In genomic region chr16:12612598-12613101, GRCh38 we compare ENCODE assay signal across 13 cellular contexts.
DNase-seq lines count a peak whose midpoint lies in the region; ATAC-seq lines count a peak whose summit lies in the region.
"Had no signal": no experiment of that assay in that cellular context is flagged by ENCODE, and none has a peak within 500 bp of the region (broad histone marks: within the 10 kb centered on the region; RNA-seq: fewer than 3 reads in every experiment).

No MANE protein-coding gene starts in this region.

- H3K4me3 ChIP-seq in H7 (ENCODE audit: insufficient read depth, low read depth, low read length), result no peak overlapping the region

- H3K9me3 Mint-ChIP-seq in activated naive CD4-positive, alpha-beta T cell treated with anti-CD3 and anti-CD28 coated beads, Interleukin-2, amount 50 U/mL, for 72 hours, result peaks cover 4 to 8% of the 10 kb centered on the region in 2 donors
- H3K9me3 Mint-ChIP-seq in activated naive CD4-positive, alpha-beta T cell treated with anti-CD3 and anti-CD28 coated beads for 36 hours, result no peaks in the 10 kb centered on the region

- no peaks in the 10 kb centered on the region for H3K36me3 ChIP-seq in H7 (replicated peaks; ENCODE audit: control insufficient read depth, insufficient read depth, low read length)

- H3K27me3 ChIP-seq in H7 (ENCODE audit: control insufficient read depth, insufficient read depth, low read length), result no peaks in the 10 kb centered on the region

- H3K4me3 Mint-ChIP-seq in activated naive CD4-positive, alpha-beta T cell treated with anti-CD3 and anti-CD28 coated beads for 36 hours, result no peak overlapping the region

- peak; percentile 47 to 77 for ATAC-seq in activated naive CD4-positive, alpha-beta T cell treated with anti-CD3 and anti-CD28 coated beads, Interleukin-2, amount 50 U/mL, for 72 hours
- peak; percentile 62 for ATAC-seq in stimulated activated naive CD8-positive, alpha-beta T cell treated with anti-CD3 and anti-CD28 coated beads, Interleukin-15, Interleukin-2, amounts not matched to agents 100 U/mL and 50 U/mL, for 24 hours

- H3K27ac Mint-ChIP-seq in activated naive CD4-positive, alpha-beta T cell treated with anti-CD3 and anti-CD28 coated beads, Interleukin-2, amount 50 U/mL, for 72 hours, result peak overlapping the region; percentile 18 to 93
- H3K27ac Mint-ChIP-seq in activated naive CD4-positive, alpha-beta T cell treated with anti-CD3 and anti-CD28 coated beads for 36 hours, result no peak overlapping the region
- H3K27ac Mint-ChIP-seq: activated naive CD8-positive, alpha-beta T cell treated with anti-CD3 and anti-CD28 coated beads, Interleukin-2, amount 10 ng/mL, durations not matched to agents 7 days and 5 days; T-cell had no signal

- H3K4me1 Mint-ChIP-seq in activated naive CD4-positive, alpha-beta T cell treated with anti-CD3 and anti-CD28 coated beads for 36 hours (ENCODE audit: low read depth), result peaks cover 23% of the 10 kb centered on the region

- CTCF ChIA-PET in activated naive CD4-positive, alpha-beta T cell treated with anti-CD3 and anti-CD28 coated beads for 36 hours (lab: Charles Lee), result interaction anchor here (0.6 kb wide), 1 partner anchor 64 kb away, joined by 3 read pairs; no protein-coding TSS in a partner anchor

- peaks cover 6% of the 10 kb centered on the region in 2 donors for H3K36me3 Mint-ChIP-seq in activated naive CD4-positive, alpha-beta T cell treated with anti-CD3 and anti-CD28 coated beads, Interleukin-2, amount 50 U/mL, for 72 hours
- no peaks in the 10 kb centered on the region for H3K36me3 Mint-ChIP-seq in activated naive CD4-positive, alpha-beta T cell treated with anti-CD3 and anti-CD28 coated beads for 36 hours (ENCODE audit: low read depth)
- H3K36me3 Mint-ChIP-seq: activated naive CD8-positive, alpha-beta T cell treated with anti-CD3 and anti-CD28 coated beads, Interleukin-2, amount 10 ng/mL, durations not matched to agents 7 days and 5 days; T-cell had no signal

- intact Hi-C loops in activated naive CD4-positive, alpha-beta T cell treated with anti-CD3 and anti-CD28 coated beads for 36 hours (cut with micrococcal nuclease), result loop anchor here (1.0 to 2.0 kb wide), 3 partner anchors 34 to 138 kb away; no protein-coding TSS in a partner anchor

- DNase-seq in activated naive CD4-positive, alpha-beta T cell treated with anti-CD3 and anti-CD28 coated beads, Interleukin-2, amount 50 U/mL, for 72 hours (ENCODE audit: low spot score in 2 of 2), result peak; percentile 18 to 60
- no peak for DNase-seq in activated naive CD4-positive, alpha-beta T cell treated with anti-CD3 and anti-CD28 coated beads for 36 hours
- DNase-seq in RPMI8226, result peak; percentile 42
- peak; percentile 59 for DNase-seq in glomerular visceral epithelial cell (ENCODE audit: extremely low spot score)
- peak; percentile 15 for DNase-seq in stimulated activated naive CD8-positive, alpha-beta T cell treated with anti-CD3 and anti-CD28 coated beads, Interleukin-15, Interleukin-2, amounts not matched to agents 100 U/mL and 50 U/mL, for 24 hours
- DNase-seq in H7, result no peak
- no peak for DNase-seq in NCI-H1436 (lab: John Stamatoyannopoulos, UW)
- no peak for DNase-seq in NCI-H526 treated with DMSO at 0.1 percent for 48 hours (lab: John Stamatoyannopoulos, UW)
- DNase-seq: activated CD4-positive, alpha-beta T cell treated with anti-CD3 and anti-CD28 coated beads, Interleukin-2, amount 10 ng/mL, durations not matched to agents 7 days and 5 days; activated naive CD8-positive, alpha-beta T cell treated with anti-CD3 and anti-CD28 coated beads, Interleukin-2, amount 10 ng/mL, durations not matched to agents 7 days and 5 days; AML-193; NCI-H1930; T-cell had no signal

- H3K27me3 Mint-ChIP-seq in activated naive CD4-positive, alpha-beta T cell treated with anti-CD3 and anti-CD28 coated beads for 36 hours (ENCODE audit: low read depth), result peaks cover 15% of the 10 kb centered on the region
- H3K27me3 Mint-ChIP-seq: activated CD4-positive, alpha-beta T cell treated with anti-CD3 and anti-CD28 coated beads, Interleukin-2, amount 10 ng/mL, durations not matched to agents 7 days and 5 days; activated naive CD8-positive, alpha-beta T cell treated with anti-CD3 and anti-CD28 coated beads, Interleukin-2, amount 10 ng/mL, durations not matched to agents 7 days and 5 days had no signal

Comparison
In these comparisons a context has a peak if more than half of its experiments do, and no peak if none do; other contexts are left out.
1. DNase-seq: peak in activated naive CD4-positive, alpha-beta T cell treated with anti-CD3 and anti-CD28 coated beads, Interleukin-2, amount 50 U/mL, for 72 hours (2 of 2), RPMI8226 (single experiment), glomerular visceral epithelial cell (single experiment) and stimulated activated naive CD8-positive, alpha-beta T cell treated with anti-CD3 and anti-CD28 coated beads, Interleukin-15, Interleukin-2, amounts not matched to agents 100 U/mL and 50 U/mL, for 24 hours (single experiment); none in activated naive CD4-positive, alpha-beta T cell treated with anti-CD3 and anti-CD28 coated beads for 36 hours (single experiment), H7 (single experiment), NCI-H1436 (single experiment) and NCI-H526 treated with DMSO at 0.1 percent for 48 hours (single experiment).